10 cellular contexts compared by ENCODE assay signal in the genomic region with DNA sequence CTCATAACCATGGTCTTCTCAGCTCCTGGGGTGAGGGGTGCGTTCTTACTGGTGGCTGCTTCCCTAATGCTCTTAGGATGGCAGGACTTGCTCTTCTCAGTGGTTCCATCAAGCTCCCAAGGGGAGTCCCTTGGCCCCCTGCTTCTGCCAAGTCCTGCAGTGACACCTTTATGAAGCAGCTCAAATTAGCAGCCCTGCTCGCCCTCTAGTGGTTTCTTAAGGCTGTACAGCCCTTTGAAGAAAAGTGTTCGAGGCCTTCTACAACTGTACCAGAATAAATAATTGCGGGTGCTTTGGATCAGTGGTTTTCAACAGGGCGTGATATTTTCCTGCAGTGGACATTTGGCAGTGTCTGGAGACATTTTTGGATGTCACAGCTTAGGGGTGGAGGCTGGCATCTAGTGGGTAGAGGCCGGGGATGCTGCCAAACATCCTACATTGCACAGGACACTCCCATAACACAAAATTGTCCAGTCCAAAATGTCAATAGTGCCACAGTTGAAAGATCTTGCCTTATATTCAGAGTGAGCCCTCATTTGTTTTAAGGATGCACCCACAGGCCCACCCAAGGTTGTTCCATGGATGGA.
A peak's percentile ranks its signal among the peaks of the same experiment; 100 is the strongest.
DNase-seq lines count a peak whose midpoint lies in the region; ATAC-seq, FAIRE-seq and TF ChIP-seq lines count a peak whose summit lies in the region.
"Had no signal": no experiment of that assay in that cellular context is flagged by ENCODE, and none has a peak within 500 bp of the region (broad histone marks: within the 10 kb centered on the region; RNA-seq: fewer than 3 reads in every experiment).

No MANE protein-coding gene starts in this region.

- no peak for TF ChIP-seq POLR2A in Peyer's patch (IDR thresholded peaks at IDR 0.05)

- TF ChIP-seq CTCF in right atrium auricular region (IDR thresholded peaks at IDR 0.05) (peak; percentile 18 to 70), Peyer's patch (IDR thresholded peaks at IDR 0.05) (peak in 5 of 6 experiments; percentile 32 to 53 (median 47)), kidney (IDR thresholded peaks at IDR 0.05; ENCODE audit: borderline replicate concordance, extremely low read depth, insufficient read depth) (peak; percentile 44)

- no peak for DNase-seq in right atrium auricular region (ENCODE audit: low spot score)
- no peak for DNase-seq in Right ventricle myocardium superior
- DNase-seq in Peyer's patch: peak in 1 of 3 donors; percentile 75
- peak; percentile 54 for DNase-seq in activated naive CD4-positive, alpha-beta T cell treated with anti-CD3 and anti-CD28 coated beads for 36 hours
- no peak for DNase-seq in kidney
- peak; percentile 33 for DNase-seq in stimulated activated CD8-positive, alpha-beta memory T cell treated with anti-CD3 and anti-CD28 coated beads, Interleukin-4, amount 100 ng/mL, for 48 hours
- no peak for DNase-seq in HuH-7.5 (ENCODE audit: low spot score)

- no peaks in the 10 kb centered on the region for H3K36me3 Mint-ChIP-seq in activated naive CD4-positive, alpha-beta T cell treated with anti-CD3 and anti-CD28 coated beads for 36 hours (ENCODE audit: low read depth)

- ATAC-seq in Right ventricle myocardium superior (ENCODE audit: poor library complexity): no peak
- peak; percentile 60 for ATAC-seq in HG02973 (IDR thresholded peaks at IDR 0.05; ENCODE audit: unreplicated experiment)

- no peaks in the 10 kb centered on the region for H3K9me3 Mint-ChIP-seq in activated naive CD4-positive, alpha-beta T cell treated with anti-CD3 and anti-CD28 coated beads for 36 hours

- H3K9ac ChIP-seq in kidney (ENCODE audit: low read length in 2 of 2): no peak overlapping the region

- no peak for FAIRE-seq in kidney (lab: Jason Lieb, UNC)
- FAIRE-seq: islet of Langerhans had no signal

- H3K27me3 ChIP-seq in right atrium auricular region (no peaks in the 10 kb centered on the region), Peyer's patch (no peaks in the 10 kb centered on the region)

- peaks cover 18% of the 10 kb centered on the region for H3K4me1 Mint-ChIP-seq in activated naive CD4-positive, alpha-beta T cell treated with anti-CD3 and anti-CD28 coated beads for 36 hours (ENCODE audit: low read depth)

- H3K9me3 ChIP-seq in right atrium auricular region: no peaks in the 10 kb centered on the region
- H3K9me3 ChIP-seq in Peyer's patch: no peaks in the 10 kb centered on the region
- H3K9me3 ChIP-seq in kidney (ENCODE audit: control insufficient read depth in 1 of 2, low read length in 2 of 2): no peaks in the 10 kb centered on the region
- H3K9me3 ChIP-seq: HAP-1 had no signal

- H3K27ac ChIP-seq in right atrium auricular region: no peak overlapping the region
- H3K27ac ChIP-seq in Peyer's patch: no peak overlapping the region
- H3K27ac ChIP-seq in kidney (ENCODE audit: low read depth in 2 of 2, low read length in 2 of 2): no peak overlapping the region

- no peaks in the 10 kb centered on the region for H3K27me3 Mint-ChIP-seq in activated naive CD4-positive, alpha-beta T cell treated with anti-CD3 and anti-CD28 coated beads for 36 hours (ENCODE audit: low read depth)

- no peak overlapping the region for H3K4me3 ChIP-seq in right atrium auricular region
- no peak overlapping the region for H3K4me3 ChIP-seq in Peyer's patch
- H3K4me3 ChIP-seq in kidney (ENCODE audit: low read length in 2 of 2): no peak overlapping the region
- H3K4me3 ChIP-seq: HAP-1 had no signal

- no peaks in the 10 kb centered on the region for H3K36me3 ChIP-seq in right atrium auricular region
- no peaks in the 10 kb centered on the region for H3K36me3 ChIP-seq in Peyer's patch
- no peaks in the 10 kb centered on the region for H3K36me3 ChIP-seq in kidney (ENCODE audit: control insufficient read depth in 1 of 2, insufficient read depth in 2 of 2, low read length in 2 of 2)
- H3K36me3 ChIP-seq: HAP-1 had no signal

- no peak overlapping the region for H3K27ac Mint-ChIP-seq in activated naive CD4-positive, alpha-beta T cell treated with anti-CD3 and anti-CD28 coated beads for 36 hours

- H3K4me3 Mint-ChIP-seq in activated naive CD4-positive, alpha-beta T cell treated with anti-CD3 and anti-CD28 coated beads for 36 hours: no peak overlapping the region

- no peaks in the 10 kb centered on the region for H3K4me1 ChIP-seq in right atrium auricular region
- H3K4me1 ChIP-seq in Peyer's patch: no peaks in the 10 kb centered on the region
- no peaks in the 10 kb centered on the region for H3K4me1 ChIP-seq in kidney (ENCODE audit: control insufficient read depth in 1 of 2, insufficient read depth in 1 of 2, low read depth in 1 of 2, low read length in 2 of 2)
- H3K4me1 ChIP-seq: HAP-1 had no signal

- CTCF ChIA-PET in activated naive CD4-positive, alpha-beta T cell treated with anti-CD3 and anti-CD28 coated beads for 36 hours (lab: Charles Lee): interaction anchor here (0.5 to 1.3 kb wide), 7 partner anchors 8 to 169 kb away, joined by 3 to 5 read pairs (median 3); no protein-coding TSS in a partner anchor

- intact Hi-C loops in Right ventricle myocardium superior (cut with DNase I): no loop called here
- intact Hi-C loops in activated naive CD4-positive, alpha-beta T cell treated with anti-CD3 and anti-CD28 coated beads for 36 hours (cut with micrococcal nuclease): loop anchor here (1.0 kb wide), 2 partner anchors 9 to 684 kb away; no protein-coding TSS in a partner anchor
- intact Hi-C loops in kidney (cut with DNase I): no loop called here

Comparison
In these comparisons a context has a peak if more than half of its experiments do, and no peak if none do; other contexts are left out.
1. DNase-seq: peak in activated naive CD4-positive, alpha-beta T cell treated with anti-CD3 and anti-CD28 coated beads for 36 hours (single experiment) and stimulated activated CD8-positive, alpha-beta memory T cell treated with anti-CD3 and anti-CD28 coated beads, Interleukin-4, amount 100 ng/mL, for 48 hours (single experiment); none in right atrium auricular region (single experiment), Right ventricle myocardium superior (single experiment), kidney (single experiment) and HuH-7.5 (single experiment).
2. Peak in every context shown above with its lines, with median percentiles within 50 percentile points of each other: CTCF ChIP-seq.